8 cellular contexts compared by ENCODE assay signal in genomic region chr2:128027801-128028667, GRCh38. TPM values are rescaled to one million over a fixed set of nuclear protein-coding genes. Genes with fewer than 3 reads are reported as not detected.
DNase-seq lines count a peak whose midpoint lies in the region; ATAC-seq and TF ChIP-seq lines count a peak whose summit lies in the region.

Gene SAP130 (minus strand): TSS chr2:128028059. CDS start chr2:128026292, 1,767 bp downstream.

- DNase-seq in NCI-H2081 treated with DMSO at 0.1 percent for 48 hours (lab: John Stamatoyannopoulos, UW) = peak; percentile 72
- peak; percentile 95 for DNase-seq in T1000 (lab: John Stamatoyannopoulos, UW)
- peak; percentile 99 for DNase-seq in astrocyte of the hippocampus (ENCODE audit: low read depth, low spot score)
- peak; percentile 99 for DNase-seq in hepatocyte (ENCODE audit: low spot score)
- peak; percentile 81 for DNase-seq in renal cortical epithelial cell (ENCODE audit: low read depth)

- peak within 1 kb of the TSS; percentile 77 for H3K4me2 ChIP-seq in hepatocyte

- H3K36me3 ChIP-seq in hepatocyte (replicated peaks; ENCODE audit: insufficient read depth, low read depth) = no peaks in the 10 kb centered on the region

- ATAC-seq in GM18519 (IDR thresholded peaks at IDR 0.05; ENCODE audit: low FRiP score, unreplicated experiment) (peak; percentile 74), HG03045 (IDR thresholded peaks at IDR 0.05; ENCODE audit: unreplicated experiment) (peak; percentile 81)

- WGBS in hepatocyte (ENCODE audit: low lambda C conversion rate, missing lambda C conversion rate) = under 1% methylated on average over 76 of the region's 106 CpGs

- H4K20me1 ChIP-seq in hepatocyte (ENCODE audit: insufficient read depth, poor library complexity, severe bottlenecking) = peaks cover 9% of the 10 kb centered on the region

- H3K79me2 ChIP-seq in hepatocyte = peaks cover 38% of the 10 kb centered on the region

- no peaks in the 10 kb centered on the region for H3K9me3 ChIP-seq in hepatocyte (ENCODE audit: low read depth)

- peak within 1 kb of the TSS; percentile 84 for H3K27ac ChIP-seq in 22Rv1
- peak within 1 kb of the TSS; percentile 76 for H3K27ac ChIP-seq in hepatocyte

- no peaks in the 10 kb centered on the region for H3K27me3 ChIP-seq in hepatocyte

- TF ChIP-seq CTCF in 22Rv1 (IDR thresholded peaks at IDR 0.05) (no peak), hepatocyte (IDR thresholded peaks at IDR 0.05; ENCODE audit: poor library complexity) (no peak)

- H2AFZ ChIP-seq in hepatocyte = peak within 1 kb of the TSS; percentile 89

- H3K4me3 ChIP-seq in hepatocyte = peak within 1 kb of the TSS; percentile 80

- no peaks in the 10 kb centered on the region for H3K9me2 ChIP-seq in hepatocyte (replicated peaks; ENCODE audit: insufficient read depth)

- H3K4me1 ChIP-seq in hepatocyte (ENCODE audit: insufficient read depth) = peaks cover 10% of the 10 kb centered on the region

RNA-seq across cellular contexts. Expression of gene SAP130, which starts in this region (rescaled TPM):
- total RNA-seq in hepatocyte (12.6 and 18.8 TPM in 2 replicates), renal cortical epithelial cell (1.4 and 6.8 TPM in 2 replicates)
- polyA plus RNA-seq in hepatocyte = 12.7 and 18.4 TPM in 2 replicates

Comparison
In these comparisons a context has a peak if more than half of its experiments do, and no peak if none do; other contexts are left out.
1. Peak in every context shown above with its lines: DNase-seq, ATAC-seq, H3K4me3 ChIP-seq and H3K27ac ChIP-seq.